27 cellular contexts compared by ENCODE assay signal in genomic region chr20:23282546-23282945, GRCh38.
"Had no signal": no experiment of that assay in that cellular context is flagged by ENCODE, and none has a peak within 500 bp of the region (broad histone marks: within the 10 kb centered on the region; RNA-seq: fewer than 3 reads in every experiment).

No MANE protein-coding gene starts in this region.

- H3K4me3 ChIP-seq: gastrocnemius medialis, hepatocyte, left lung, pancreas, smooth muscle cell, stomach, thyroid gland had no signal

- H3K4me1 ChIP-seq: gastrocnemius medialis, left lung, pancreas, stomach, thyroid gland had no signal

- H3K4me1 Mint-ChIP-seq: naive thymus-derived CD8-positive, alpha-beta T cell; stimulated activated effector memory CD8-positive, alpha-beta T cell treated with anti-CD3 and anti-CD28 coated beads, Interleukin-12 subunit alpha, Interleukin-12 subunit beta, amount 100 ng/mL, for 72 hours had no signal

- H2AFZ ChIP-seq: hepatocyte had no signal

- H3K79me2 ChIP-seq: hepatocyte had no signal

- H3K9me3 ChIP-seq: gastrocnemius medialis, left lung, pancreas, stomach, thyroid gland had no signal

- ATAC-seq: esophagus mucosa; gastrocnemius medialis; left cardiac atrium; left lung; naive thymus-derived CD8-positive, alpha-beta T cell; pancreas; sciatic nerve; stimulated activated effector memory CD8-positive, alpha-beta T cell treated with anti-CD3 and anti-CD28 coated beads, Interleukin-12 subunit alpha, Interleukin-12 subunit beta, amount 100 ng/mL, for 72 hours had no signal

- H3K9me3 Mint-ChIP-seq: dendritic cell treated with granulocyte-macrophage colony-stimulating factor and Interleukin-4, amounts not matched to agents 40 ng/mL and 50 ng/mL, for 4 days; endodermal cell; naive thymus-derived CD8-positive, alpha-beta T cell; nephron progenitor cell; stimulated activated effector memory CD8-positive, alpha-beta T cell treated with anti-CD3 and anti-CD28 coated beads, Interleukin-12 subunit alpha, Interleukin-12 subunit beta, amount 100 ng/mL, for 72 hours had no signal

- H3K27ac Mint-ChIP-seq: dendritic cell treated with granulocyte-macrophage colony-stimulating factor and Interleukin-4, amounts not matched to agents 40 ng/mL and 50 ng/mL, for 4 days; endodermal cell; naive thymus-derived CD8-positive, alpha-beta T cell; nephron progenitor cell; progenitor cell of endocrine pancreas; stimulated activated effector memory CD8-positive, alpha-beta T cell treated with anti-CD3 and anti-CD28 coated beads, Interleukin-12 subunit alpha, Interleukin-12 subunit beta, amount 100 ng/mL, for 72 hours had no signal

- H3K27me3 ChIP-seq: gastrocnemius medialis, hepatocyte, left lung, pancreas, thyroid gland had no signal

- H3K36me3 ChIP-seq: gastrocnemius medialis, left lung, pancreas, stomach, thyroid gland had no signal

- H3K4me2 ChIP-seq: hepatocyte, smooth muscle cell had no signal

- DNase-seq: effector CD8-positive, alpha-beta T cell; endodermal cell; foreskin fibroblast; gastrocnemius medialis; head of caudate nucleus; left cardiac atrium; left lung; mesenchymal stem cell; midbrain; naive thymus-derived CD8-positive, alpha-beta T cell; nephron progenitor cell; occipital lobe; pancreas; stimulated activated CD4-positive, alpha-beta T cell treated with anti-CD3 and anti-CD28 coated beads, Interleukin-2, amount 100 ng/mL, for 24 hours; stimulated activated CD4-positive, alpha-beta T cell treated with anti-CD3 and anti-CD28 coated beads, Interleukin-4, amount 100 ng/mL, for 24 hours; stimulated activated naive CD4-positive, alpha-beta T cell treated with Interleukin-2 at 50 U/mL for 16 hours; stomach; thyroid gland; trophoblast cell had no signal

- H3K36me3 Mint-ChIP-seq: naive thymus-derived CD8-positive, alpha-beta T cell; stimulated activated effector memory CD8-positive, alpha-beta T cell treated with anti-CD3 and anti-CD28 coated beads, Interleukin-12 subunit alpha, Interleukin-12 subunit beta, amount 100 ng/mL, for 72 hours had no signal

- H3K27ac ChIP-seq: epithelial cell of prostate, gastrocnemius medialis, hepatocyte, left lung, pancreas, stomach, thyroid gland had no signal

- H3K4me3 Mint-ChIP-seq: dendritic cell treated with granulocyte-macrophage colony-stimulating factor and Interleukin-4, amounts not matched to agents 40 ng/mL and 50 ng/mL, for 4 days; endodermal cell; naive thymus-derived CD8-positive, alpha-beta T cell; nephron progenitor cell; stimulated activated effector memory CD8-positive, alpha-beta T cell treated with anti-CD3 and anti-CD28 coated beads, Interleukin-12 subunit alpha, Interleukin-12 subunit beta, amount 100 ng/mL, for 72 hours had no signal
